Comparison of ENCODE assay signal across 10 cellular contexts in the genomic region with DNA sequence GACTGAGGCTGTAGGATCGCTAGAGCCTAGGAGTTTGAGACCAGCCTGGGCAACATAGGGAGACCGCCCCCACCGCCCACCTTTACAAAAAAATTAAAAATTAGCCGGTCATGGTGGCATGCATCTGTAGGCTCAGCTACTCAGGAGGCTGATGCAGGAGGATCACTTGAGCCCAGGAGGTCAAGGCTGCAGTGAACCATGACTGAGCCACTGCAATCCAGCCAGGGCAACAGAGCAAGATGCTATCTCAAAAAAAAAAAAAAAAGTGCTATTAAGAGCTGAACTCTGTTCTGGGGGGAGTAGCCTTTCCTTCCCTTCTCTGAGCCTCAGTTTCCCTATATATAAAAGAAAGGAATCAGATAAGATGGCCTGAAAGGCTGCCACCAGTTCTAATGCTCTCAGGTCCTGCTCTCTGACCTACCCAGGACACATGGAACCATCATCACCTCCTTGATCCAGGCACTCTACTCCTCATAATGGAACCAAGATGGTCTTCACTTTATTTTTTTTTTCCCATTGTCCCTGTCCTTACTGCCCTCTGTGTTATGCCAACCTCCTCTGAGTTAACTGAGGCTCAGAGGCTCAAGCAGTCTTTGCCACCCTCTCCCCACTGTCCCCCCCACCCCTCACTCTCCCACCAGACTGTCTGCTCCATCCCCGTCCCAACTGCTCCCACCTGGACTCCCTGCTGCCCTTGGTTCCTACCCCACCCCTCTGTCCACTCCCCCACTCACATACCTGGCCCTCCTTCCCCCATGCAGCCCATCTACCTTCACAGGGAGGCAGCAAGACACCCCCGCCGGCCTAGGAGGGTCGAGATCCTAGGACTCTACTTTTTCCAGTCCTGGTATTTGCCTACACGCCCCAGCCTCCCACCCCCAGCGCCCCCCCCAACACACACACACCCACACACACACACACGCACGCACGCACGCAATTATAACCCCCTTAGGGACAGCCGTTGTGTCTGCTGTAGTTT. TPM values are rescaled to one million over a fixed set of nuclear protein-coding genes. Genes with fewer than 3 reads are reported as not detected.
DNase-seq lines count a peak whose midpoint lies in the region; ATAC-seq, FAIRE-seq and TF ChIP-seq lines count a peak whose summit lies in the region.
"Had no signal": no experiment of that assay in that cellular context is flagged by ENCODE, and none has a peak within 500 bp of the region (broad histone marks: within the 10 kb centered on the region; RNA-seq: fewer than 3 reads in every experiment).

No MANE protein-coding gene starts in this region.

- no peaks in the 10 kb centered on the region for H3K27me3 ChIP-seq in K562 (ENCODE audit: control insufficient read depth in 2 of 2, insufficient read depth in 2 of 2, low read length in 2 of 2)
- peaks cover 0 to 9% of the 10 kb centered on the region in 2 experiments for H3K27me3 ChIP-seq in mesenchymal stem cell (ENCODE audit: control insufficient read depth in 1 of 2, insufficient read depth in 1 of 2, low read length in 2 of 2)
- no peaks in the 10 kb centered on the region for H3K27me3 ChIP-seq in upper lobe of right lung

- H3K9ac ChIP-seq in K562 (ENCODE audit: insufficient read depth in 1 of 2, low read depth in 2 of 2, low read length in 2 of 2) (peak overlapping the region; percentile 72 to 93), mesenchymal stem cell (ENCODE audit: low read length) (peak overlapping the region; percentile 80)

- in situ Hi-C loops in K562 (cut with MboI): loop anchor here (5.0 to 25.0 kb wide), 4 partner anchors 118 to 1053 kb away; no protein-coding TSS in a partner anchor

- H3K79me2 ChIP-seq in K562 (ENCODE audit: control insufficient read depth, insufficient read depth, low read length): no peaks in the 10 kb centered on the region; the same call in 2 of the 3 replicates

- peak overlapping the region; percentile 81; the same call in 2 of the 3 replicates for H3K27ac ChIP-seq in K562 (ENCODE audit: extremely low read depth, low read depth, low read length)
- H3K27ac ChIP-seq in mesenchymal stem cell (ENCODE audit: low read length, poor library complexity, severe bottlenecking): no peak overlapping the region
- no peak overlapping the region for H3K27ac ChIP-seq in upper lobe of right lung

- no peak for FAIRE-seq in K562 (lab: Jason Lieb, UNC)
- FAIRE-seq: D721Med, islet of Langerhans had no signal

- POLR2A ChIA-PET in K562 (lab: Yijun Ruan, JAX): interaction anchor here (0.6 to 12.5 kb wide), 6 partner anchors 11 to 846 kb away, joined by 3 to 124 read pairs (median 4); a partner anchor contains a TSS

- peak overlapping the region; percentile 71 for H4K91ac ChIP-seq in mesenchymal stem cell (ENCODE audit: low read length)

- no peak for TF ChIP-seq RAD21 in K562 (CRISPR knock-in tag; conservative IDR thresholded peaks at IDR 0.05 in 1 of 2, IDR thresholded peaks at IDR 0.05 in 1 of 2)

- CTCF ChIA-PET in K562 (lab: Yijun Ruan, JAX; ENCODE audit: low intra/inter-chr PET ratio): interaction anchor here (0.6 to 7.4 kb wide), 4 partner anchors 16 to 1306 kb away, joined by 4 to 135 read pairs (median 46); no protein-coding TSS in a partner anchor

- H3K4me2 ChIP-seq in K562 (ENCODE audit: insufficient read depth, low read length): peak overlapping the region; percentile 91
- H3K4me2 ChIP-seq in mesenchymal stem cell (ENCODE audit: low read length, poor library complexity, severe bottlenecking): no peak overlapping the region

- no peaks in the 10 kb centered on the region for H3K79me1 ChIP-seq in mesenchymal stem cell (replicated peaks; ENCODE audit: low read length, poor library complexity, severe bottlenecking)

- intact Hi-C loops in Right ventricle myocardium inferior (cut with DNase I) (loop anchor here (5.0 kb wide), 1 partner anchor 808 kb away; no protein-coding TSS in a partner anchor), left cardiac atrium (cut with DNase I) (loop anchor here (5.0 to 10.0 kb wide), 5 partner anchors 113 to 863 kb away; no protein-coding TSS in a partner anchor), K562 (cut with micrococcal nuclease) (loop anchor here (5.0 to 10.0 kb wide), 3 partner anchors 180 to 1048 kb away; a partner anchor contains a TSS), upper lobe of right lung (cut with DNase I) (no loop called here)

- no TSS peak for BruUV-seq in K562 (replicated peaks; lab: Mats Ljungman, UMichigan)

- H3K4me3 ChIP-seq in K562 (peak overlapping the region; percentile 39; the same call in 1 of the 2 replicates), mesenchymal stem cell (ENCODE audit: insufficient read depth in 1 of 2, low read depth in 1 of 2, low read length in 2 of 2) (peak overlapping the region in 1 of 2 experiments; percentile 73), upper lobe of right lung (peak overlapping the region; percentile 56)

- H4K8ac ChIP-seq in mesenchymal stem cell (ENCODE audit: low read length): peak overlapping the region; percentile 97

- TF ChIP-seq POLR2A in K562 (conservative IDR thresholded peaks at IDR 0.05): no peak

- H3K18ac ChIP-seq in mesenchymal stem cell (ENCODE audit: low read depth in 1 of 2, low read length in 2 of 2): peak overlapping the region in 1 of 2 experiments; percentile 95

- TF ChIP-seq CTCF in K562 (IDR thresholded peaks at IDR 0.05 in 2 of 3, conservative IDR thresholded peaks at IDR 0.05 in 1 of 3; ENCODE audit: insufficient read depth in 2 of 3, low read depth in 1 of 3, low read length in 3 of 3) (no peak), upper lobe of right lung (IDR thresholded peaks at IDR 0.05) (no peak)

- no peaks in the 10 kb centered on the region for H4K20me1 ChIP-seq in K562 (replicated peaks; ENCODE audit: control insufficient read depth, insufficient read depth, low read length)

- H2BK15ac ChIP-seq in mesenchymal stem cell (ENCODE audit: low read depth, poor library complexity, severe bottlenecking): no peak overlapping the region

- ATAC-seq in Right ventricle myocardium inferior: no peak
- ATAC-seq in left cardiac atrium: no peak
- ATAC-seq in K562: no peak
- no peak for ATAC-seq in upper lobe of right lung
- no peak for ATAC-seq in HG03520 (IDR thresholded peaks at IDR 0.05; ENCODE audit: unreplicated experiment)
- no peak for ATAC-seq in left lobe of liver

- peak overlapping the region; percentile 45 to 68 for H3K4ac ChIP-seq in mesenchymal stem cell (ENCODE audit: low read depth in 1 of 2, low read length in 2 of 2)

- H3K36me3 ChIP-seq in K562 (ENCODE audit: control insufficient read depth, insufficient read depth, low read length): no peaks in the 10 kb centered on the region
- no peaks in the 10 kb centered on the region for H3K36me3 ChIP-seq in mesenchymal stem cell (ENCODE audit: control insufficient read depth in 1 of 2, insufficient read depth in 2 of 2, low read depth in 1 of 2, low read length in 2 of 2)
- H3K36me3 ChIP-seq in upper lobe of right lung: no peaks in the 10 kb centered on the region

- H2BK5ac ChIP-seq in mesenchymal stem cell (ENCODE audit: low read depth, low read length, poor library complexity, severe bottlenecking): no peak overlapping the region

- 32% methylated on average over 10 of the region's 15 CpGs for WGBS in K562 (ENCODE audit: insufficient coverage, low coverage, missing lambda C conversion rate)
- WGBS in mesenchymal stem cell: 75% methylated on average over 15 of the region's 15 CpGs

- H3K9me1 ChIP-seq in K562 (ENCODE audit: control insufficient read depth, insufficient read depth, low read length): peaks cover 2% of the 10 kb centered on the region

- H2AK5ac ChIP-seq in mesenchymal stem cell (ENCODE audit: low read length, severe bottlenecking): peak overlapping the region; percentile 3

- no peak for TF ChIP-seq EP300 in K562 (IDR thresholded peaks at IDR 0.05; ENCODE audit: low read length)

- H3K23ac ChIP-seq in mesenchymal stem cell (ENCODE audit: low read length in 2 of 2): no peak overlapping the region

- DNase-seq in Right ventricle myocardium inferior (ENCODE audit: missing footprints) (peak; percentile 59), left cardiac atrium (no peak), K562 (ENCODE audit: extremely low read depth in 1 of 4, low spot score in 3 of 4) (no peak), mesenchymal stem cell (no peak), upper lobe of right lung (no peak), epidermal melanocyte (ENCODE audit: insufficient read length, low spot score) (no peak), left lobe of liver (ENCODE audit: low spot score) (no peak)

- H3K4me1 ChIP-seq in K562 (replicated peaks in 1 of 2; ENCODE audit: control insufficient read depth in 2 of 2, insufficient read depth in 2 of 2, low read length in 2 of 2): peaks cover 40 to 53% of the 10 kb centered on the region in 2 experiments
- peaks cover 35% of the 10 kb centered on the region for H3K4me1 ChIP-seq in mesenchymal stem cell (ENCODE audit: control insufficient read depth, insufficient read depth, low read depth, low read length)
- H3K4me1 ChIP-seq in upper lobe of right lung: peaks cover 24% of the 10 kb centered on the region

- no peak overlapping the region for H3K14ac ChIP-seq in mesenchymal stem cell (ENCODE audit: low read length in 2 of 2)

- peak overlapping the region in 1 of 2 experiments; percentile 89 for H2BK12ac ChIP-seq in mesenchymal stem cell (ENCODE audit: low read length in 2 of 2)

- peak overlapping the region; percentile 99 for H2AFZ ChIP-seq in K562 (ENCODE audit: low read depth, low read length)
- peak overlapping the region; percentile 85 for H2AFZ ChIP-seq in mesenchymal stem cell (ENCODE audit: low read depth, low read length)

- H3K9me3 ChIP-seq in K562 (replicated peaks; ENCODE audit: control insufficient read depth, insufficient read depth, low read depth, low read length) (no peaks in the 10 kb centered on the region), mesenchymal stem cell (ENCODE audit: control insufficient read depth, low read length) (no peaks in the 10 kb centered on the region), upper lobe of right lung (no peaks in the 10 kb centered on the region)

- H2BK120ac ChIP-seq in mesenchymal stem cell (ENCODE audit: low read depth, low read length): no peak overlapping the region

RNA-seq across cellular contexts. Expression of a gene that starts 23.8 kb away (rescaled TPM):
- total RNA-seq in Right ventricle myocardium inferior (1,166 TPM), left cardiac atrium (1,000 to 10,000 TPM in 1 of 2 donors, 100 to 1,000 TPM in 1; 883 to 1,102 TPM), K562 (2014; rRNA removed) (81.3 and 85.7 TPM in 2 replicates), K562 (2014; rRNA removed; fragmentation: Illumina TruSeq; extraction: Trizol) (95.4 and 115 TPM in 2 replicates), K562 (2015; rRNA removed; fragmentation: Illumina TruSeq; extraction: Trizol) (67.0 and 77.8 TPM in 2 replicates), K562 (2021) (880 and 965 TPM in 2 replicates), upper lobe of right lung (974 TPM), left lobe of liver (257 TPM)
- 298 and 342 TPM in 2 replicates for total RNA-seq in K562 (2011; cell fraction: chromatin; rRNA removed; ENCODE audit: low replicate concordance)
- total RNA-seq in K562 (2011; cell fraction: nucleolus; rRNA removed): 197 and 220 TPM in 2 replicates
- 315 and 402 TPM in 2 replicates for total RNA-seq in K562 (2011; cell fraction: nucleoplasm; rRNA removed)
- polyA plus RNA-seq in K562 (2011; rRNA removed) (255 and 320 TPM in 2 replicates), K562 (2014; fragmentation: Illumina TruSeq; extraction: Trizol) (612 and 683 TPM in 2 replicates), K562 (2014; fragmentation: Nextera tagmentation; extraction: Ambion mirVana) (1,000 to 10,000 TPM; 1,018 to 1,204 TPM), K562 (2014; rRNA removed) (236 and 297 TPM in 2 replicates)
- polyA plus RNA-seq in K562 (2011; cell fraction: cytosol; rRNA removed): 104 and 119 TPM in 2 replicates
- 247 and 265 TPM in 2 replicates for polyA plus RNA-seq in K562 (2011; cell fraction: nucleus; rRNA removed)
- polyA plus RNA-seq in K562 (2012): 675 and 2,132 TPM in 2 replicates
- polyA minus RNA-seq in K562 (2011; rRNA and poly(A)+ RNA removed): 97.5 and 123 TPM in 2 replicates
- polyA minus RNA-seq in K562 (2011; cell fraction: cytosol; rRNA and poly(A)+ RNA removed): 123 and 125 TPM in 2 replicates
- polyA minus RNA-seq in K562 (2011; cell fraction: nucleus; rRNA and poly(A)+ RNA removed): 139 and 151 TPM in 2 replicates
- 1,039 TPM for polyA plus RNA-seq in mesenchymal stem cell (2013, experiment 1 of 2)
- 1,049 TPM for polyA plus RNA-seq in mesenchymal stem cell (2013, experiment 2 of 2)

RNA-seq across cellular contexts. Expression of a gene that starts 40.5 kb away (rescaled TPM):
- total RNA-seq in Right ventricle myocardium inferior (not detected), left cardiac atrium (not detected), K562 (2014; rRNA removed) (0.23 TPM in 1 of 2 replicates, not detected in the other), K562 (2014; rRNA removed; fragmentation: Illumina TruSeq; extraction: Trizol) (not detected in 2 replicates), K562 (2015; rRNA removed; fragmentation: Illumina TruSeq; extraction: Trizol) (not detected in 2 replicates), K562 (2021) (not detected in 2 replicates), upper lobe of right lung (5.9 TPM), left lobe of liver (not detected)
- not detected in 2 replicates for total RNA-seq in K562 (2011; cell fraction: chromatin; rRNA removed; ENCODE audit: low replicate concordance)
- not detected in 2 replicates for total RNA-seq in K562 (2011; cell fraction: nucleolus; rRNA removed)
- total RNA-seq in K562 (2011; cell fraction: nucleoplasm; rRNA removed): not detected in 2 replicates
- polyA plus RNA-seq in K562 (2011; rRNA removed) (0.16 and 0.25 TPM in 2 replicates), K562 (2014; fragmentation: Illumina TruSeq; extraction: Trizol) (not detected in 2 replicates), K562 (2014; fragmentation: Nextera tagmentation; extraction: Ambion mirVana) (not detected), K562 (2014; rRNA removed) (not detected in 2 replicates)
- not detected in 2 replicates for polyA plus RNA-seq in K562 (2011; cell fraction: cytosol; rRNA removed)
- 0.18 TPM in 1 of 2 replicates, not detected in the other for polyA plus RNA-seq in K562 (2011; cell fraction: nucleus; rRNA removed)
- 0.44 TPM in 1 of 2 replicates, not detected in the other for polyA plus RNA-seq in K562 (2012)
- not detected in 2 replicates for polyA minus RNA-seq in K562 (2011; rRNA and poly(A)+ RNA removed)
- polyA minus RNA-seq in K562 (2011; cell fraction: cytosol; rRNA and poly(A)+ RNA removed): 10.2 and 35.5 TPM in 2 replicates
- polyA minus RNA-seq in K562 (2011; cell fraction: nucleus; rRNA and poly(A)+ RNA removed): 3.6 and 8.2 TPM in 2 replicates
- polyA plus RNA-seq in mesenchymal stem cell (2013, experiment 1 of 2): 0.10 TPM
- polyA plus RNA-seq in mesenchymal stem cell (2013, experiment 2 of 2): not detected

RNA-seq across cellular contexts. Expression of a gene that starts 47.3 kb away (rescaled TPM):
- total RNA-seq in Right ventricle myocardium inferior (not detected), left cardiac atrium (not detected), K562 (2014; rRNA removed) (not detected in 2 replicates), K562 (2014; rRNA removed; fragmentation: Illumina TruSeq; extraction: Trizol) (not detected in 2 replicates), K562 (2015; rRNA removed; fragmentation: Illumina TruSeq; extraction: Trizol) (not detected in 2 replicates), K562 (2021) (not detected in 2 replicates), upper lobe of right lung (not detected), left lobe of liver (not detected)
- total RNA-seq in K562 (2011; cell fraction: chromatin; rRNA removed; ENCODE audit: low replicate concordance): not detected in 2 replicates
- total RNA-seq in K562 (2011; cell fraction: nucleolus; rRNA removed): not detected in 2 replicates
- not detected in 2 replicates for total RNA-seq in K562 (2011; cell fraction: nucleoplasm; rRNA removed)
- polyA plus RNA-seq in K562 (2011; rRNA removed) (not detected in 2 replicates), K562 (2014; fragmentation: Illumina TruSeq; extraction: Trizol) (not detected in 2 replicates), K562 (2014; fragmentation: Nextera tagmentation; extraction: Ambion mirVana) (not detected), K562 (2014; rRNA removed) (not detected in 2 replicates)
- polyA plus RNA-seq in K562 (2011; cell fraction: cytosol; rRNA removed): not detected in 2 replicates
- polyA plus RNA-seq in K562 (2011; cell fraction: nucleus; rRNA removed): not detected in 2 replicates
- not detected in 2 replicates for polyA plus RNA-seq in K562 (2012)
- polyA minus RNA-seq in K562 (2011; rRNA and poly(A)+ RNA removed): not detected in 2 replicates
- not detected in 2 replicates for polyA minus RNA-seq in K562 (2011; cell fraction: cytosol; rRNA and poly(A)+ RNA removed)
- polyA minus RNA-seq in K562 (2011; cell fraction: nucleus; rRNA and poly(A)+ RNA removed): not detected in 2 replicates
- polyA plus RNA-seq in mesenchymal stem cell (2013, experiment 1 of 2): not detected
- polyA plus RNA-seq in mesenchymal stem cell (2013, experiment 2 of 2): not detected

RNA-seq across cellular contexts. Expression of a gene that starts 52.3 kb away (rescaled TPM):
- total RNA-seq in Right ventricle myocardium inferior: not detected
- total RNA-seq in left cardiac atrium: 1 to 10 TPM in 1 of 2 donors, under 1 TPM in 1; 0.44 to 1.1 TPM
- not detected in 2 replicates for total RNA-seq in K562 (2011; cell fraction: chromatin; rRNA removed; ENCODE audit: low replicate concordance)
- not detected in 2 replicates for total RNA-seq in K562 (2011; cell fraction: nucleolus; rRNA removed)
- not detected in 2 replicates for total RNA-seq in K562 (2011; cell fraction: nucleoplasm; rRNA removed)
- total RNA-seq in K562 (2014; rRNA removed): not detected in 2 replicates
- total RNA-seq in K562 (2014; rRNA removed; fragmentation: Illumina TruSeq; extraction: Trizol): not detected in 2 replicates
- not detected in 2 replicates for total RNA-seq in K562 (2015; rRNA removed; fragmentation: Illumina TruSeq; extraction: Trizol)
- not detected in 2 replicates for total RNA-seq in K562 (2021)
- 0.04 TPM in 1 of 2 replicates, not detected in the other for polyA plus RNA-seq in K562 (2011; rRNA removed)
- not detected in 2 replicates for polyA plus RNA-seq in K562 (2011; cell fraction: cytosol; rRNA removed)
- not detected in 2 replicates for polyA plus RNA-seq in K562 (2011; cell fraction: nucleus; rRNA removed)
- polyA plus RNA-seq in K562 (2012): not detected in 2 replicates
- polyA plus RNA-seq in K562 (2014; fragmentation: Illumina TruSeq; extraction: Trizol): not detected in 2 replicates
- polyA plus RNA-seq in K562 (2014; fragmentation: Nextera tagmentation; extraction: Ambion mirVana): not detected
- not detected in 2 replicates for polyA plus RNA-seq in K562 (2014; rRNA removed)
- not detected in 2 replicates for polyA minus RNA-seq in K562 (2011; rRNA and poly(A)+ RNA removed)
- polyA minus RNA-seq in K562 (2011; cell fraction: cytosol; rRNA and poly(A)+ RNA removed): not detected in 2 replicates
- polyA minus RNA-seq in K562 (2011; cell fraction: nucleus; rRNA and poly(A)+ RNA removed): not detected in 2 replicates
- polyA plus RNA-seq in mesenchymal stem cell (2013, experiment 1 of 2): not detected
- polyA plus RNA-seq in mesenchymal stem cell (2013, experiment 2 of 2): not detected
- total RNA-seq in upper lobe of right lung: not detected
- total RNA-seq in left lobe of liver: not detected
